Comparison of ENCODE assay signal across 1 cellular context in the genomic region with DNA sequence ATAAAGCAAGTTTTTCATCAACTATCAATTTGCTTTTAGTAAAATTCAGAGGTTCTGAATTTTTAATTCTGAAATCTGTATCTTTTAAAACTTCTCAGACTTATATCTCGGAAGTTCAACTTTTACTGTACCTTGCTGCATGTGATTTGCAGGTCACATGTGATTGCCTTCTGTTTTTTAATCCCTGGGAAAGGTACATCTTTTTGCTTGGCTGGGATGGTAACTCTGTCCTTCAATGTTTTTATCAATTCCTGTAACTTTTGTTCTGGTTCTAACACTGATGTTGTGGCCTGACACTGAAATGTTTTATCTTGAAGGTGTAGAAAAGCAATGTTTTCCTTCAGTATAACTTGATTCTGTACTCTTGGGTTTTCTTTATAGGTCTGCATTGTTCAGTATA.
TF ChIP-seq lines count a peak whose summit lies in the region.

No MANE protein-coding gene starts in this region.

TF ChIP-seq in GM12878, 131 proteins besides CTCF, POLR2A, EP300 and RAD21:
- TF ChIP-seq ESRRA (IDR thresholded peaks at IDR 0.05; ENCODE audit: low read length) (no peak), SREBF1 (IDR thresholded peaks at IDR 0.05; ENCODE audit: low read length) (no peak), DPF2 (IDR thresholded peaks at IDR 0.05) (no peak), NR2F1 (conservative IDR thresholded peaks at IDR 0.05) (no peak), CREB1 (IDR thresholded peaks at IDR 0.05; ENCODE audit: low read depth) (no peak), TARDBP (IDR thresholded peaks at IDR 0.05; ENCODE audit: borderline replicate concordance) (no peak)
